1 cellular context compared by ENCODE assay signal in genomic region chr11:16925495-16926065, GRCh38.
TF ChIP-seq lines count a peak whose summit lies in the region.

No MANE protein-coding gene starts in this region.

TF ChIP-seq in SK-N-SH, 30 proteins besides CTCF, POLR2A, EP300 and RAD21 (continued from another document):
- TF ChIP-seq REST (IDR thresholded peaks at IDR 0.05; ENCODE audit: low read depth, low read length) (no peak), CHD2 (IDR thresholded peaks at IDR 0.05; ENCODE audit: low read length, partially characterized antibody) (no peak), FOXM1 (IDR thresholded peaks at IDR 0.05; ENCODE audit: low read depth) (no peak), GABPA (IDR thresholded peaks at IDR 0.05; ENCODE audit: low read depth) (no peak)
